In genomic region chr13:75993823-75994222, GRCh38 we compare ENCODE assay signal across 14 cellular contexts.
"Had no signal": no experiment of that assay in that cellular context is flagged by ENCODE, and none has a peak within 500 bp of the region (broad histone marks: within the 10 kb centered on the region; RNA-seq: fewer than 3 reads in every experiment).

No MANE protein-coding gene starts in this region.

- FAIRE-seq: endometrium, small intestine had no signal

- H3K4me3 ChIP-seq: esophagus squamous epithelium, hepatocyte, stomach, thoracic aorta had no signal

- DNase-seq: activated CD4-positive, alpha-beta memory T cell treated with anti-CD3 and anti-CD28 coated beads for 36 hours; activated CD4-positive, alpha-beta T cell treated with anti-CD3 and anti-CD28 coated beads for 1 hour; activated gamma-delta T cell treated with Interleukin-2 at 50 U/mL for 16 hours; activated naive CD8-positive, alpha-beta T cell treated with anti-CD3 and anti-CD28 coated beads for 36 hours; activated T-cell treated with anti-CD3 and anti-CD28 coated beads, Interleukin-2, amount 50 U/mL, for 72 hours; aorta; esophagus squamous epithelium; kidney glomerular epithelial cell; retina; small intestine; stomach had no signal

- ATAC-seq: activated T-cell treated with anti-CD3 and anti-CD28 coated beads, Interleukin-2, amount 50 U/mL, for 72 hours had no signal
